In genomic region chr20:53454675-53455276, GRCh38 we compare ENCODE assay signal across 37 cellular contexts.
"Had no signal": no experiment of that assay in that cellular context is flagged by ENCODE, and none has a peak within 500 bp of the region (broad histone marks: within the 10 kb centered on the region; RNA-seq: fewer than 3 reads in every experiment).

No MANE protein-coding gene starts in this region.

- H3K4me1 ChIP-seq: ascending aorta had no signal

- H3K4me1 Mint-ChIP-seq: activated B cell treated with CpG ODN at 0.5 μM for 24 hours; activated CD4-positive, alpha-beta memory T cell treated with anti-CD3 and anti-CD28 coated beads, Interleukin-2, amount 10 ng/mL, durations not matched to agents 7 days and 5 days; activated CD4-positive, alpha-beta T cell treated with anti-CD3 and anti-CD28 coated beads, Interleukin-2, amount 10 ng/mL, durations not matched to agents 24 days and 14 days; activated CD8-positive, alpha-beta memory T cell treated with anti-CD3 and anti-CD28 coated beads, Interleukin-2, amount 10 ng/mL, durations not matched to agents 7 days and 5 days; activated naive CD4-positive, alpha-beta T cell treated with anti-CD3 and anti-CD28 coated beads, Interleukin-2, amount 10 ng/mL, durations not matched to agents 7 days and 5 days; activated naive CD8-positive, alpha-beta T cell treated with anti-CD3 and anti-CD28 coated beads, Interleukin-2, amount 10 ng/mL, durations not matched to agents 7 days and 5 days; brain; central memory CD8-positive, alpha-beta T cell had no signal

- FAIRE-seq: bronchial epithelial cell, TTC549 had no signal

- H3K36me3 Mint-ChIP-seq: activated CD8-positive, alpha-beta memory T cell treated with anti-CD3 and anti-CD28 coated beads, Interleukin-2, amount 10 ng/mL, durations not matched to agents 7 days and 5 days; activated naive CD8-positive, alpha-beta T cell treated with anti-CD3 and anti-CD28 coated beads, Interleukin-2, amount 10 ng/mL, durations not matched to agents 7 days and 5 days had no signal

- H3K36me3 ChIP-seq: ascending aorta, cardiac muscle cell had no signal

- H3K27ac ChIP-seq: ascending aorta, cardiac muscle cell, VCaP had no signal

- H3K4me3 Mint-ChIP-seq: activated B cell treated with CpG ODN at 0.5 μM for 24 hours; activated CD4-positive, alpha-beta memory T cell treated with anti-CD3 and anti-CD28 coated beads, Interleukin-2, amount 10 ng/mL, durations not matched to agents 7 days and 5 days; activated CD4-positive, alpha-beta T cell treated with anti-CD3 and anti-CD28 coated beads, Interleukin-2, amount 10 ng/mL, durations not matched to agents 24 days and 14 days; activated CD8-positive, alpha-beta memory T cell treated with anti-CD3 and anti-CD28 coated beads, Interleukin-2, amount 10 ng/mL, durations not matched to agents 7 days and 5 days; activated CD8-positive, alpha-beta T cell treated with anti-CD3 and anti-CD28 coated beads, Interleukin-2, amount 10 ng/mL, durations not matched to agents 7 days and 5 days; activated naive CD4-positive, alpha-beta T cell treated with anti-CD3 and anti-CD28 coated beads, Interleukin-2, amount 10 ng/mL, durations not matched to agents 7 days and 5 days; activated naive CD4-positive, alpha-beta T cell treated with anti-CD3 and anti-CD28 coated beads, Interleukin-2, amount 50 U/mL, for 24 hours; activated naive CD8-positive, alpha-beta T cell; activated naive CD8-positive, alpha-beta T cell treated with anti-CD3 and anti-CD28 coated beads, Interleukin-2, amount 10 ng/mL, durations not matched to agents 7 days and 5 days; activated naive CD8-positive, alpha-beta T cell treated with anti-CD3 and anti-CD28 coated beads, Interleukin-2, amount 50 U/mL, for 24 hours; brain; central memory CD8-positive, alpha-beta T cell; T-helper 1 cell treated with Interleukin-12 subunit alpha and Interleukin-12 subunit beta and Interleukin-4 antibody, amounts not matched to agents 30 μg/mL and 1 μg/mL, for 36 hours; T-helper 2 cell treated with Interferon-gamma antibody and Interleukin-4, amounts not matched to agents 5 μg/mL and 100 μg/mL, for 36 hours had no signal

- H3K27ac Mint-ChIP-seq: activated B cell treated with CpG ODN at 0.5 μM for 24 hours; activated CD4-positive, alpha-beta memory T cell treated with anti-CD3 and anti-CD28 coated beads, Interleukin-2, amount 10 ng/mL, durations not matched to agents 7 days and 5 days; activated CD4-positive, alpha-beta T cell treated with anti-CD3 and anti-CD28 coated beads, Interleukin-2, amount 10 ng/mL, durations not matched to agents 24 days and 14 days; activated CD8-positive, alpha-beta memory T cell treated with anti-CD3 and anti-CD28 coated beads, Interleukin-2, amount 10 ng/mL, durations not matched to agents 7 days and 5 days; activated CD8-positive, alpha-beta T cell treated with anti-CD3 and anti-CD28 coated beads, Interleukin-2, amount 10 ng/mL, durations not matched to agents 7 days and 5 days; activated naive CD4-positive, alpha-beta T cell treated with anti-CD3 and anti-CD28 coated beads, Interleukin-2, amount 10 ng/mL, durations not matched to agents 7 days and 5 days; activated naive CD8-positive, alpha-beta T cell; activated naive CD8-positive, alpha-beta T cell treated with anti-CD3 and anti-CD28 coated beads, Interleukin-2, amount 10 ng/mL, durations not matched to agents 7 days and 5 days; activated naive CD8-positive, alpha-beta T cell treated with anti-CD3 and anti-CD28 coated beads, Interleukin-2, amount 50 U/mL, for 24 hours; activated T-helper 2 cell treated with anti-CD3 and anti-CD28 coated beads, Interferon-gamma antibody, Interleukin-2, Interleukin-4, amounts not matched to agents 10 μg/mL and 5 μg/mL and 100 μg/mL, durations not matched to agents 14 hours and 24 hours and 36 hours; brain; T-helper 1 cell treated with Interleukin-12 subunit alpha and Interleukin-12 subunit beta and Interleukin-4 antibody, amounts not matched to agents 30 μg/mL and 1 μg/mL, for 36 hours; T-helper 2 cell treated with Interferon-gamma antibody and Interleukin-4, amounts not matched to agents 5 μg/mL and 100 μg/mL, for 36 hours had no signal

- H3K27me3 Mint-ChIP-seq: activated B cell treated with CpG ODN at 0.5 μM for 24 hours; activated CD4-positive, alpha-beta memory T cell treated with anti-CD3 and anti-CD28 coated beads, Interleukin-2, amount 10 ng/mL, durations not matched to agents 7 days and 5 days; activated CD4-positive, alpha-beta T cell treated with anti-CD3 and anti-CD28 coated beads, Interleukin-2, amount 10 ng/mL, durations not matched to agents 24 days and 14 days; activated CD8-positive, alpha-beta memory T cell treated with anti-CD3 and anti-CD28 coated beads, Interleukin-2, amount 10 ng/mL, durations not matched to agents 7 days and 5 days; activated naive CD4-positive, alpha-beta T cell treated with anti-CD3 and anti-CD28 coated beads, Interleukin-2, amount 10 ng/mL, durations not matched to agents 7 days and 5 days; activated naive CD4-positive, alpha-beta T cell treated with anti-CD3 and anti-CD28 coated beads, Interleukin-2, amount 50 U/mL, for 24 hours; activated naive CD8-positive, alpha-beta T cell; activated naive CD8-positive, alpha-beta T cell treated with anti-CD3 and anti-CD28 coated beads, Interleukin-2, amount 10 ng/mL, durations not matched to agents 7 days and 5 days; activated naive CD8-positive, alpha-beta T cell treated with anti-CD3 and anti-CD28 coated beads, Interleukin-2, amount 50 U/mL, for 24 hours had no signal

- H3K4me3 ChIP-seq: ascending aorta, cardiac muscle cell had no signal

- H3K27me3 ChIP-seq: ascending aorta, cardiac muscle cell had no signal

- DNase-seq: activated B cell treated with CpG ODN at 0.5 μM for 24 hours; activated CD4-positive, alpha-beta memory T cell treated with anti-CD3 and anti-CD28 coated beads, Interleukin-2, amount 10 ng/mL, durations not matched to agents 7 days and 5 days; activated CD4-positive, alpha-beta T cell treated with anti-CD3 and anti-CD28 coated beads for 4 hours; activated CD4-positive, alpha-beta T cell treated with anti-CD3 and anti-CD28 coated beads, Interleukin-2, amount 10 ng/mL, durations not matched to agents 24 days and 14 days; activated CD4-positive, alpha-beta T cell treated with anti-CD3 and anti-CD28 coated beads, Interleukin-2, amount 50 U/mL, for 1 hour; activated CD4-positive, alpha-beta T cell treated with anti-CD3 and anti-CD28 coated beads, Interleukin-2, amount 50 U/mL, for 48 hours; activated CD4-positive, CD25-positive, alpha-beta regulatory T cell treated with anti-CD3 and anti-CD28 coated beads, Interleukin-2, amount 50 U/mL, for 72 hours; activated CD8-positive, alpha-beta memory T cell treated with anti-CD3 and anti-CD28 coated beads for 24 hours; activated CD8-positive, alpha-beta memory T cell treated with anti-CD3 and anti-CD28 coated beads, Interleukin-2, amount 10 ng/mL, durations not matched to agents 7 days and 5 days; activated CD8-positive, alpha-beta memory T cell treated with anti-CD3 and anti-CD28 coated beads, Interleukin-2, amount 50 U/mL, for 48 hours; activated CD8-positive, alpha-beta T cell treated with anti-CD3 and anti-CD28 coated beads, Interleukin-2, amount 10 ng/mL, durations not matched to agents 7 days and 5 days; activated effector memory CD4-positive, alpha-beta T cell treated with Interleukin-2 at 50 U/mL for 16 hours; activated gamma-delta T cell; activated naive CD4-positive, alpha-beta T cell treated with anti-CD3 and anti-CD28 coated beads, Interleukin-2, amount 10 ng/mL, durations not matched to agents 7 days and 5 days; activated naive CD4-positive, alpha-beta T cell treated with Interleukin-2 at 50 U/mL for 16 hours; activated naive CD8-positive, alpha-beta T cell treated with anti-CD3 and anti-CD28 coated beads, Interleukin-2, amount 10 ng/mL, durations not matched to agents 7 days and 5 days; activated naive CD8-positive, alpha-beta T cell treated with anti-CD3 and anti-CD28 coated beads, Interleukin-2, amount 50 U/mL, for 24 hours; activated T-cell treated with anti-CD3 and anti-CD28 coated beads, Interleukin-2, amount 50 U/mL, for 48 hours; amygdala; anterior cingulate cortex; caudate nucleus; cerebellar nuclear complex; T-helper 1 cell; T-helper 2 cell; T-helper 9 cell had no signal

- ATAC-seq: activated CD8-positive, alpha-beta memory T cell treated with anti-CD3 and anti-CD28 coated beads, Interleukin-2, amount 10 ng/mL, durations not matched to agents 7 days and 5 days; activated CD8-positive, alpha-beta T cell treated with anti-CD3 and anti-CD28 coated beads, Interleukin-2, amount 10 ng/mL, durations not matched to agents 7 days and 5 days; activated naive CD8-positive, alpha-beta T cell treated with anti-CD3 and anti-CD28 coated beads, Interleukin-2, amount 50 U/mL, for 24 hours had no signal
